ENCODE assay signal across 19 cellular contexts in the genomic region with DNA sequence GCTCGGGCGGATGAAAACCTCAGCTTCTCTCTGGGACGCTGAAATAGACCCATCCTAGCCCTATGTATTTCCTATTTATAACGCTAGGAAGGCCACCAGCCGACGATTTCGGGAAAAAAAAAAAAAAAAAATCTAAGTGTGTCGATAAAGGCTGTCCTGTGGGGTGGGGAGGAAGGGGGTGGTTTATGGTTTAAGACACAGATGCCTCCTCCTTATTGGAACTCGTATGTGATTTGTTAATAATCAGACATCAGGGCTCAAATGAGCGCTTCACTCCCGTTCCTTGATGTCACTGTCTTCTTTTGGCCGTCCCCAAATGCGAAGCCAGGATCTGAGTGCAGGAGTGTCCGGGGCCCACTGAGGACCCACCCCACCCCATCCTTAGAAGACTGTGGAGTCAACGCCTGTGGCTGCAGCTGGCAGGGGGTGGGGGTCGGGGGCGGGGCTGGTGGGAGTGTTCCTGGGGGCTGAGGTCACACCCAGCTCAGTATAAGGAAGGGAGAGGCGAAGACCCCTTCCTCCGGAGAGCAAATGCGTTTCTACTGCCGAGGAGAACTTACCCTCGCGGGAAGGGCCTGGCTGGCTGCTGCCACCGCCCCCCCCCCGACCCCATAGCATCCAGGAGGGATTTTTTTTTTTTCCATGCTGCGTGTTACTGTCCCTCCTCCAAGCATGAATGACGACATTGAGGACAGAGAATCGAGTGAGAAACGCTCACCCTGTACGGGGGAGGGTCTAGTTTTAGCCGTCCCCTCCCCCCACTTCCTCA. TPM values are rescaled to one million over a fixed set of nuclear protein-coding genes. Genes with fewer than 3 reads are reported as not detected.
DNase-seq lines count a peak whose midpoint lies in the region; TF ChIP-seq lines count a peak whose summit lies in the region.
"Had no signal": no experiment of that assay in that cellular context is flagged by ENCODE, and none has a peak within 500 bp of the region (broad histone marks: within the 10 kb centered on the region; RNA-seq: fewer than 3 reads in every experiment).

No MANE protein-coding gene starts in this region.

- H3K27ac ChIP-seq in endodermal cell (ENCODE audit: low read depth, low read length): peak overlapping the region; percentile 80
- H3K27ac ChIP-seq: colonic mucosa, KMS-11, psoas muscle had no signal

- no peaks in the 10 kb centered on the region for H3K9me3 Mint-ChIP-seq in endodermal cell
- H3K9me3 Mint-ChIP-seq: activated naive CD4-positive, alpha-beta T cell treated with anti-CD3 and anti-CD28 coated beads, Interleukin-2, amount 50 U/mL, for 24 hours had no signal

- H3K27me3 Mint-ChIP-seq in endodermal cell (ENCODE audit: insufficient read depth): peaks cover 33% of the 10 kb centered on the region

- H3K36me3 ChIP-seq in endodermal cell (ENCODE audit: control insufficient read depth, insufficient read depth, low read length): no peaks in the 10 kb centered on the region
- H3K36me3 ChIP-seq: colonic mucosa had no signal

- peaks cover 3% of the 10 kb centered on the region for H3K4me1 ChIP-seq in endodermal cell (ENCODE audit: control insufficient read depth, insufficient read depth, low read length)
- H3K4me1 ChIP-seq: colonic mucosa, psoas muscle had no signal

- 0 to 3% methylated on average over 5 to 29 of the region's 31 CpGs for WGBS in endodermal cell (ENCODE audit: insufficient coverage in 1 of 2, insufficient read length in 1 of 2), 2 experiments

- TF ChIP-seq CTCF in endodermal cell (conservative IDR thresholded peaks at IDR 0.05): peak; percentile 12

- peaks cover 9% of the 10 kb centered on the region for H3K4me1 Mint-ChIP-seq in endodermal cell

- peak overlapping the region; percentile 77 for H3K4me3 ChIP-seq in endodermal cell (ENCODE audit: low read length)
- H3K4me3 ChIP-seq: colonic mucosa, psoas muscle had no signal

- peaks cover 44% of the 10 kb centered on the region for H3K27me3 ChIP-seq in endodermal cell (ENCODE audit: control insufficient read depth, insufficient read depth, low read length, poor library complexity, severe bottlenecking)

- peak overlapping the region; percentile 59 for H3K4me3 Mint-ChIP-seq in endodermal cell
- H3K4me3 Mint-ChIP-seq: activated CD8-positive, alpha-beta T cell treated with anti-CD3 and anti-CD28 coated beads, Interleukin-2, amount 10 ng/mL, durations not matched to agents 7 days and 5 days had no signal

- H3K36me3 Mint-ChIP-seq in endodermal cell (ENCODE audit: low read depth): no peaks in the 10 kb centered on the region
- H3K36me3 Mint-ChIP-seq: activated naive CD4-positive, alpha-beta T cell treated with anti-CD3 and anti-CD28 coated beads, Interleukin-2, amount 50 U/mL, for 24 hours had no signal

- peak; percentile 60 for DNase-seq in NCI-H82 (lab: John Stamatoyannopoulos, UW)
- no peak for DNase-seq in NCI-H82 treated with DMSO at 0.1 percent for 48 hours (lab: John Stamatoyannopoulos, UW; ENCODE audit: unreplicated experiment)
- DNase-seq in NCI-H345 (lab: John Stamatoyannopoulos, UW): peak; percentile 45
- DNase-seq in endodermal cell: peak; percentile 73
- peak; percentile 26 for DNase-seq in superior temporal gyrus (ENCODE audit: extremely low spot score)
- DNase-seq in stimulated activated CD8-positive, alpha-beta memory T cell treated with anti-CD3 and anti-CD28 coated beads, Interleukin-4, amount 100 ng/mL, for 48 hours: no peak
- no peak for DNase-seq in DMS114 treated with DMSO at 0.1 percent for 48 hours (lab: John Stamatoyannopoulos, UW; ENCODE audit: unreplicated experiment)
- no peak for DNase-seq in NCI-H2196 (lab: John Stamatoyannopoulos, UW; ENCODE audit: unreplicated experiment)
- DNase-seq: activated CD8-positive, alpha-beta T cell treated with anti-CD3 and anti-CD28 coated beads, Interleukin-2, amount 10 ng/mL, durations not matched to agents 7 days and 5 days; colonic mucosa; foreskin melanocyte; GF-D8; NCI-H774; psoas muscle; stimulated activated CD4-positive, alpha-beta T cell treated with anti-CD3 and anti-CD28 coated beads, Interleukin-4, amount 100 ng/mL, for 1 hour had no signal

- H3K9ac ChIP-seq in endodermal cell (ENCODE audit: extremely low read depth, low read length, poor library complexity, severe bottlenecking): peak overlapping the region; percentile 25
- H3K9ac ChIP-seq: KMS-11 had no signal

- no peak overlapping the region for H3K27ac Mint-ChIP-seq in endodermal cell
- H3K27ac Mint-ChIP-seq: activated CD8-positive, alpha-beta T cell treated with anti-CD3 and anti-CD28 coated beads, Interleukin-2, amount 10 ng/mL, durations not matched to agents 7 days and 5 days; activated naive CD4-positive, alpha-beta T cell treated with anti-CD3 and anti-CD28 coated beads, Interleukin-2, amount 50 U/mL, for 24 hours had no signal

- no peaks in the 10 kb centered on the region for H3K9me3 ChIP-seq in endodermal cell (ENCODE audit: control insufficient read depth, low read length)
- H3K9me3 ChIP-seq: colonic mucosa, psoas muscle had no signal

RNA-seq across cellular contexts. Expression of a gene that starts 1.0 kb away (rescaled TPM):
- 1 to 10 TPM in 1 of 2 donors, under 1 TPM in 1; 0.58 to 2.8 TPM for total RNA-seq in endodermal cell
- 14.9 TPM for polyA plus RNA-seq in endodermal cell (2013, experiment 1 of 2)
- polyA plus RNA-seq in endodermal cell (2013, experiment 2 of 2): 12.9 TPM
- total RNA-seq: activated CD8-positive, alpha-beta T cell treated with anti-CD3 and anti-CD28 coated beads, Interleukin-2, amount 10 ng/mL, durations not matched to agents 7 days and 5 days; liver; psoas muscle had no signal
- polyA plus RNA-seq: liver had no signal

RNA-seq across cellular contexts. Expression of a gene that starts 12.6 kb away (rescaled TPM):
- 10 to 100 TPM; 16.4 to 24.6 TPM for total RNA-seq in endodermal cell
- polyA plus RNA-seq in endodermal cell (2013, experiment 1 of 2): 13.9 TPM
- 12.6 TPM for polyA plus RNA-seq in endodermal cell (2013, experiment 2 of 2)
- total RNA-seq: colonic mucosa, liver, psoas muscle had no signal
- polyA plus RNA-seq: AG04450, liver, psoas muscle had no signal

RNA-seq across cellular contexts. Expression of a gene that starts 51.4 kb away (rescaled TPM):
- total RNA-seq in endodermal cell: 10 to 100 TPM; 22.1 to 36.4 TPM
- polyA plus RNA-seq in endodermal cell (2013, experiment 1 of 2): 8.8 TPM
- 6.7 TPM for polyA plus RNA-seq in endodermal cell (2013, experiment 2 of 2)
- total RNA-seq: activated CD8-positive, alpha-beta T cell treated with anti-CD3 and anti-CD28 coated beads, Interleukin-2, amount 10 ng/mL, durations not matched to agents 7 days and 5 days; liver had no signal
- polyA plus RNA-seq: AG04450 had no signal

Comparison
In these comparisons a context has a peak if more than half of its experiments do, and no peak if none do; other contexts are left out.
1. DNase-seq: peak in NCI-H82 (single experiment), NCI-H345 (single experiment), endodermal cell (single experiment) and superior temporal gyrus (single experiment); none in NCI-H82 treated with DMSO at 0.1 percent for 48 hours (single experiment), stimulated activated CD8-positive, alpha-beta memory T cell treated with anti-CD3 and anti-CD28 coated beads, Interleukin-4, amount 100 ng/mL, for 48 hours (single experiment), DMS114 treated with DMSO at 0.1 percent for 48 hours (single experiment) and NCI-H2196 (single experiment).